Comparison of ENCODE assay signal across 25 cellular contexts in genomic region chr2:47946593-47946992, GRCh38. TPM values are rescaled to one million over a fixed set of nuclear protein-coding genes. Genes with fewer than 3 reads are reported as not detected.
DNase-seq lines count a peak whose midpoint lies in the region; ATAC-seq and TF ChIP-seq lines count a peak whose summit lies in the region.
"Had no signal": no experiment of that assay in that cellular context is flagged by ENCODE, and none has a peak within 500 bp of the region (broad histone marks: within the 10 kb centered on the region; RNA-seq: fewer than 3 reads in every experiment).

No MANE protein-coding gene starts in this region.

- no peak for TF ChIP-seq POLR2A in esophagus squamous epithelium (IDR thresholded peaks at IDR 0.05)

- no peak overlapping the region for H3K4me2 ChIP-seq in hepatocyte

- H3K36me3 ChIP-seq in hepatocyte (replicated peaks; ENCODE audit: insufficient read depth, low read depth), result no peaks in the 10 kb centered on the region
- no peaks in the 10 kb centered on the region for H3K36me3 ChIP-seq in esophagus squamous epithelium
- H3K36me3 ChIP-seq: HAP-1 had no signal

- H3K4me1 ChIP-seq in hepatocyte (ENCODE audit: insufficient read depth) (no peaks in the 10 kb centered on the region), esophagus squamous epithelium (no peaks in the 10 kb centered on the region)
- H3K4me1 ChIP-seq: HAP-1 had no signal

- ATAC-seq in left cardiac atrium (peak; percentile 46 to 70), Right ventricle myocardium inferior (no peak), left lobe of liver (peak; percentile 51)
- ATAC-seq: GM12878 had no signal

- intact Hi-C loops in left cardiac atrium (cut with DNase I) (no loop called here), Right ventricle myocardium inferior (cut with DNase I) (loop anchor here (10.0 kb wide), 1 partner anchor 128 kb away; no protein-coding TSS in a partner anchor), esophagus squamous epithelium (cut with DNase I) (no loop called here)

- DNase-seq in left cardiac atrium, result no peak
- no peak for DNase-seq in Right ventricle myocardium inferior (ENCODE audit: missing footprints)
- DNase-seq in NCI-H524 (lab: John Stamatoyannopoulos, UW), result peak; percentile 63 to 95
- DNase-seq in left lobe of liver (ENCODE audit: low spot score), result no peak
- DNase-seq in hepatocyte (ENCODE audit: low spot score), result no peak
- DNase-seq in esophagus squamous epithelium (lab: John Stamatoyannopoulos, UW), result no peak
- no peak for DNase-seq in NCI-H345 (lab: John Stamatoyannopoulos, UW)
- DNase-seq: C1 segment of cervical spinal cord; CD4-positive, alpha-beta memory T cell; COR-L47; DMS79; EL; GDM1; GOT3; NCI-H1092 treated with DMSO at 0.1 percent for 48 hours; NCI-H1436 treated with DMSO at 0.1 percent for 48 hours; NCI-H2029; NCI-H226; NCI-H510A treated with DMSO at 0.1 percent for 48 hours; NCI-H774; RPMI8226; SHP77; T-helper 1 cell had no signal

- H3K27ac ChIP-seq in hepatocyte (no peak overlapping the region), esophagus squamous epithelium (no peak overlapping the region)

- no peaks in the 10 kb centered on the region for H4K20me1 ChIP-seq in hepatocyte (ENCODE audit: insufficient read depth, poor library complexity, severe bottlenecking)

- H2AFZ ChIP-seq in hepatocyte, result no peak overlapping the region

- no peaks in the 10 kb centered on the region for H3K79me2 ChIP-seq in hepatocyte

- H3K27me3 ChIP-seq in hepatocyte, result no peaks in the 10 kb centered on the region
- H3K27me3 ChIP-seq in esophagus squamous epithelium, result no peaks in the 10 kb centered on the region

- H3K4me3 ChIP-seq in hepatocyte (no peak overlapping the region), esophagus squamous epithelium (no peak overlapping the region)
- H3K4me3 ChIP-seq: GM12878, HAP-1 had no signal

- no peaks in the 10 kb centered on the region for H3K9me2 ChIP-seq in hepatocyte (replicated peaks; ENCODE audit: insufficient read depth)

- TF ChIP-seq CTCF in hepatocyte (IDR thresholded peaks at IDR 0.05; ENCODE audit: poor library complexity), result no peak
- no peak for TF ChIP-seq CTCF in esophagus squamous epithelium (IDR thresholded peaks at IDR 0.05)

- 92% methylated on average over 5 of the region's 5 CpGs for WGBS in hepatocyte (ENCODE audit: low lambda C conversion rate, missing lambda C conversion rate)
- WGBS in esophagus squamous epithelium, 2 donors, result 70 to 84% methylated on average over 5 of the region's 5 CpGs

- H3K9me3 ChIP-seq in hepatocyte (ENCODE audit: low read depth) (no peaks in the 10 kb centered on the region), esophagus squamous epithelium (no peaks in the 10 kb centered on the region)
- H3K9me3 ChIP-seq: HAP-1 had no signal

RNA-seq across cellular contexts. Expression of gene FBXO11, which starts 40.3 kb away (rescaled TPM):
- total RNA-seq in left cardiac atrium, result 10 to 100 TPM; 42.9 to 48.5 TPM
- 35.6 TPM for total RNA-seq in Right ventricle myocardium inferior
- 21.0 TPM for total RNA-seq in left lobe of liver
- 41.9 and 63.9 TPM in 2 replicates for total RNA-seq in hepatocyte
- polyA plus RNA-seq in hepatocyte, result 22.4 and 24.5 TPM in 2 replicates
- total RNA-seq in esophagus squamous epithelium, result 10 to 100 TPM; 21.0 to 50.2 (median 34.7) TPM

Comparison
In these comparisons a context has a peak if more than half of its experiments do, and no peak if none do; other contexts are left out.
1. DNase-seq: peak in NCI-H524 (2 of 2); none in left cardiac atrium (single experiment), Right ventricle myocardium inferior (single experiment), left lobe of liver (single experiment), hepatocyte (single experiment), esophagus squamous epithelium (single experiment) and NCI-H345 (single experiment).